ENCODE assay signal across 1 cellular context in genomic region chr2:69741281-69742169, GRCh38.
TF ChIP-seq lines count a peak whose summit lies in the region.

TSS of gene ANXA4 (plus strand) at chr2:69742134. CDS start at chr2:69781566, 39,432 bp downstream.

TF ChIP-seq in HepG2, 621 proteins besides CTCF, POLR2A, EP300 and RAD21 (continued from another document and continues in another):
- TF ChIP-seq CEBPZ (IDR thresholded peaks at IDR 0.05; ENCODE audit: low read length) (no peak), BATF2 (CRISPR knock-in tag; IDR thresholded peaks at IDR 0.05) (no peak), KAT7 (CRISPR knock-in tag; IDR thresholded peaks at IDR 0.05; ENCODE audit: borderline replicate concordance) (peak; percentile 95), FOXA1 (IDR thresholded peaks at IDR 0.05) (no peak), FOXA1 (CRISPR knock-in tag; IDR thresholded peaks at IDR 0.05) (no peak; the same call in none of the 2 replicates), ZFAT (CRISPR knock-in tag; conservative IDR thresholded peaks at IDR 0.05) (no peak), ERF (CRISPR knock-in tag; IDR thresholded peaks at IDR 0.05) (peak; percentile 81; the same call in 1 of the 2 replicates), ZNF850 (CRISPR knock-in tag; conservative IDR thresholded peaks at IDR 0.05) (0 out of 2 replicates have a peak, but pooled peaks have one; percentile 62), ZNF781 (CRISPR knock-in tag; IDR thresholded peaks at IDR 0.05; ENCODE audit: borderline replicate concordance, not compliant biosample characterization) (peak; percentile 78), NCOA2 (CRISPR knock-in tag; IDR thresholded peaks at IDR 0.05) (peak; percentile 35; the same call in 1 of the 2 replicates), TEAD3 (CRISPR knock-in tag; optimal IDR thresholded peaks at IDR 0.05; ENCODE audit: borderline replicate concordance) (peak; percentile 11), ZNF138 (CRISPR knock-in tag; IDR thresholded peaks at IDR 0.05; ENCODE audit: low read depth) (peak; percentile 68; the same call in 1 of the 2 replicates), ZNF784 (CRISPR knock-in tag; IDR thresholded peaks at IDR 0.05; ENCODE audit: borderline replicate concordance) (no peak; the same call in 1 of the 2 replicates), ZNF549 (CRISPR knock-in tag; IDR thresholded peaks at IDR 0.05) (0 out of 2 replicates have a peak, but pooled peaks have one; percentile 12), FOSL2 (CRISPR knock-in tag; IDR thresholded peaks at IDR 0.05) (no peak; the same call in 1 of the 2 replicates), ZNF841 (CRISPR knock-in tag; IDR thresholded peaks at IDR 0.05; ENCODE audit: borderline replicate concordance) (no peak), TERF1 (CRISPR knock-in tag; IDR thresholded peaks at IDR 0.05) (peak; percentile 67; the same call in 1 of the 2 replicates), NCOA5 (CRISPR knock-in tag; IDR thresholded peaks at IDR 0.05) (no peak), FOXO1 (CRISPR knock-in tag; IDR thresholded peaks at IDR 0.05) (no peak; the same call in none of the 2 replicates), ATRX (CRISPR knock-in tag; IDR thresholded peaks at IDR 0.05; ENCODE audit: borderline replicate concordance) (no peak), HDAC6 (IDR thresholded peaks at IDR 0.05; ENCODE audit: low read depth, low read length) (no peak), GMEB1 (CRISPR knock-in tag; IDR thresholded peaks at IDR 0.05; ENCODE audit: borderline replicate concordance) (peak; percentile 56; the same call in 1 of the 2 replicates), RBM22 (optimal IDR thresholded peaks at IDR 0.05; ENCODE audit: low read length) (peak; percentile 72), HNRNPK (IDR thresholded peaks at IDR 0.05; ENCODE audit: low read depth, low read length, poor library complexity, severe bottlenecking) (peak; percentile 63), ZNF615 (CRISPR knock-in tag; IDR thresholded peaks at IDR 0.05; ENCODE audit: borderline replicate concordance) (0 out of 2 replicates have a peak, but pooled peaks have one; percentile 17), IRF2 (CRISPR knock-in tag; IDR thresholded peaks at IDR 0.05) (peak; percentile 29), ATAD3A (CRISPR knock-in tag; IDR thresholded peaks at IDR 0.05) (no peak), SNAPC2 (CRISPR knock-in tag; IDR thresholded peaks at IDR 0.05) (no peak; the same call in 1 of the 2 replicates), U2AF2 (IDR thresholded peaks at IDR 0.05; ENCODE audit: low read depth, low read length) (no peak), SOX13 (IDR thresholded peaks at IDR 0.05) (peak; percentile 58; the same call in 1 of the 2 replicates), SOX13 (CRISPR knock-in tag; conservative IDR thresholded peaks at IDR 0.05 in 1 of 2, IDR thresholded peaks at IDR 0.05 in 1 of 2) (peak in 1 of 2 experiments; percentile 5; a peak in 1 of 4 replicates), NRL (CRISPR knock-in tag; IDR thresholded peaks at IDR 0.05; ENCODE audit: borderline replicate concordance) (peak; percentile 95), KDM6A (CRISPR knock-in tag; IDR thresholded peaks at IDR 0.05; ENCODE audit: low read depth) (no peak), ZNF121 (CRISPR knock-in tag; IDR thresholded peaks at IDR 0.05) (peak; percentile 51; the same call in 1 of the 2 replicates), NR2F6 (IDR thresholded peaks at IDR 0.05) (no peak), NR2F6 (CRISPR knock-in tag; IDR thresholded peaks at IDR 0.05) (peak; percentile 64; the same call in 1 of the 2 replicates), MEF2D (CRISPR knock-in tag; IDR thresholded peaks at IDR 0.05) (0 out of 2 replicates have a peak, but pooled peaks have one; percentile 39), CBX5 (CRISPR knock-in tag; IDR thresholded peaks at IDR 0.05; ENCODE audit: borderline replicate concordance) (no peak; the same call in 1 of the 2 replicates), SRSF1 (optimal IDR thresholded peaks at IDR 0.05; ENCODE audit: low read depth, low read length) (peak; percentile 94), ZNF75D (CRISPR knock-in tag; IDR thresholded peaks at IDR 0.05; ENCODE audit: borderline replicate concordance) (no peak), KDM5B (CRISPR knock-in tag; IDR thresholded peaks at IDR 0.05; ENCODE audit: borderline replicate concordance) (peak; percentile 99), ISL2 (CRISPR knock-in tag; IDR thresholded peaks at IDR 0.05) (peak; percentile 25; the same call in 1 of the 2 replicates), ZNF33B (CRISPR knock-in tag; IDR thresholded peaks at IDR 0.05) (no peak; the same call in 1 of the 2 replicates), ZFP90 (CRISPR knock-in tag; IDR thresholded peaks at IDR 0.05; ENCODE audit: borderline replicate concordance) (peak; percentile 85), CEBPB (IDR thresholded peaks at IDR 0.05; ENCODE audit: borderline replicate concordance, low read depth, low read length) (no peak), NFIC (IDR thresholded peaks at IDR 0.05; ENCODE audit: low read length) (0 out of 2 replicates have a peak, but pooled peaks have one; percentile 40), ZNF570 (CRISPR knock-in tag; IDR thresholded peaks at IDR 0.05; ENCODE audit: borderline replicate concordance) (peak; percentile 73; the same call in 1 of the 2 replicates), ZNF672 (CRISPR knock-in tag; IDR thresholded peaks at IDR 0.05) (no peak), GTF2F1 (IDR thresholded peaks at IDR 0.05; ENCODE audit: low read length) (no peak), ZNF354B (CRISPR knock-in tag; IDR thresholded peaks at IDR 0.05) (0 out of 2 replicates have a peak, but pooled peaks have one; percentile 63), YEATS4 (CRISPR knock-in tag; IDR thresholded peaks at IDR 0.05; ENCODE audit: borderline replicate concordance) (peak; percentile 98), HIVEP1 (CRISPR knock-in tag; IDR thresholded peaks at IDR 0.05) (peak; percentile 93), ZNF713 (CRISPR knock-in tag; IDR thresholded peaks at IDR 0.05) (no peak; the same call in 1 of the 2 replicates)
- TF ChIP-seq, protein P1, sequence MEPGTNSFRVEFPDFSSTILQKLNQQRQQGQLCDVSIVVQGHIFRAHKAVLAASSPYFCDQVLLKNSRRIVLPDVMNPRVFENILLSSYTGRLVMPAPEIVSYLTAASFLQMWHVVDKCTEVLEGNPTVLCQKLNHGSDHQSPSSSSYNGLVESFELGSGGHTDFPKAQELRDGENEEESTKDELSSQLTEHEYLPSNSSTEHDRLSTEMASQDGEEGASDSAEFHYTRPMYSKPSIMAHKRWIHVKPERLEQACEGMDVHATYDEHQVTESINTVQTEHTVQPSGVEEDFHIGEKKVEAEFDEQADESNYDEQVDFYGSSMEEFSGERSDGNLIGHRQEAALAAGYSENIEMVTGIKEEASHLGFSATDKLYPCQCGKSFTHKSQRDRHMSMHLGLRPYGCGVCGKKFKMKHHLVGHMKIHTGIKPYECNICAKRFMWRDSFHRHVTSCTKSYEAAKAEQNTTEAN (CRISPR knock-in tag; conservative IDR thresholded peaks at IDR 0.05), result peak; percentile 85
- TF ChIP-seq, protein P2, sequence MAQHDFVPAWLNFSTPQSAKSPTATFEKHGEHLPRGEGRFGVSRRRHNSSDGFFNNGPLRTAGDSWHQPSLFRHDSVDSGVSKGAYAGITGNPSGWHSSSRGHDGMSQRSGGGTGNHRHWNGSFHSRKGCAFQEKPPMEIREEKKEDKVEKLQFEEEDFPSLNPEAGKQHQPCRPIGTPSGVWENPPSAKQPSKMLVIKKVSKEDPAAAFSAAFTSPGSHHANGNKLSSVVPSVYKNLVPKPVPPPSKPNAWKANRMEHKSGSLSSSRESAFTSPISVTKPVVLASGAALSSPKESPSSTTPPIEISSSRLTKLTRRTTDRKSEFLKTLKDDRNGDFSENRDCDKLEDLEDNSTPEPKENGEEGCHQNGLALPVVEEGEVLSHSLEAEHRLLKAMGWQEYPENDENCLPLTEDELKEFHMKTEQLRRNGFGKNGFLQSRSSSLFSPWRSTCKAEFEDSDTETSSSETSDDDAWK (CRISPR knock-in tag; IDR thresholded peaks at IDR 0.05), result no peak
- TF ChIP-seq, protein P3, sequence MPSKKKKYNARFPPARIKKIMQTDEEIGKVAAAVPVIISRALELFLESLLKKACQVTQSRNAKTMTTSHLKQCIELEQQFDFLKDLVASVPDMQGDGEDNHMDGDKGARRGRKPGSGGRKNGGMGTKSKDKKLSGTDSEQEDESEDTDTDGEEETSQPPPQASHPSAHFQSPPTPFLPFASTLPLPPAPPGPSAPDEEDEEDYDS (CRISPR knock-in tag; IDR thresholded peaks at IDR 0.05), result peak; percentile 90
- TF ChIP-seq, protein P4, sequence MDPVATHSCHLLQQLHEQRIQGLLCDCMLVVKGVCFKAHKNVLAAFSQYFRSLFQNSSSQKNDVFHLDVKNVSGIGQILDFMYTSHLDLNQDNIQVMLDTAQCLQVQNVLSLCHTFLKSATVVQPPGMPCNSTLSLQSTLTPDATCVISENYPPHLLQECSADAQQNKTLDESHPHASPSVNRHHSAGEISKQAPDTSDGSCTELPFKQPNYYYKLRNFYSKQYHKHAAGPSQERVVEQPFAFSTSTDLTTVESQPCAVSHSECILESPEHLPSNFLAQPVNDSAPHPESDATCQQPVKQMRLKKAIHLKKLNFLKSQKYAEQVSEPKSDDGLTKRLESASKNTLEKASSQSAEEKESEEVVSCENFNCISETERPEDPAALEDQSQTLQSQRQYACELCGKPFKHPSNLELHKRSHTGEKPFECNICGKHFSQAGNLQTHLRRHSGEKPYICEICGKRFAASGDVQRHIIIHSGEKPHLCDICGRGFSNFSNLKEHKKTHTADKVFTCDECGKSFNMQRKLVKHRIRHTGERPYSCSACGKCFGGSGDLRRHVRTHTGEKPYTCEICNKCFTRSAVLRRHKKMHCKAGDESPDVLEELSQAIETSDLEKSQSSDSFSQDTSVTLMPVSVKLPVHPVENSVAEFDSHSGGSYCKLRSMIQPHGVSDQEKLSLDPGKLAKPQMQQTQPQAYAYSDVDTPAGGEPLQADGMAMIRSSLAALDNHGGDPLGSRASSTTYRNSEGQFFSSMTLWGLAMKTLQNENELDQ (CRISPR knock-in tag; IDR thresholded peaks at IDR 0.05; ENCODE audit: borderline replicate concordance), result no peak
- TF ChIP-seq, protein P5, sequence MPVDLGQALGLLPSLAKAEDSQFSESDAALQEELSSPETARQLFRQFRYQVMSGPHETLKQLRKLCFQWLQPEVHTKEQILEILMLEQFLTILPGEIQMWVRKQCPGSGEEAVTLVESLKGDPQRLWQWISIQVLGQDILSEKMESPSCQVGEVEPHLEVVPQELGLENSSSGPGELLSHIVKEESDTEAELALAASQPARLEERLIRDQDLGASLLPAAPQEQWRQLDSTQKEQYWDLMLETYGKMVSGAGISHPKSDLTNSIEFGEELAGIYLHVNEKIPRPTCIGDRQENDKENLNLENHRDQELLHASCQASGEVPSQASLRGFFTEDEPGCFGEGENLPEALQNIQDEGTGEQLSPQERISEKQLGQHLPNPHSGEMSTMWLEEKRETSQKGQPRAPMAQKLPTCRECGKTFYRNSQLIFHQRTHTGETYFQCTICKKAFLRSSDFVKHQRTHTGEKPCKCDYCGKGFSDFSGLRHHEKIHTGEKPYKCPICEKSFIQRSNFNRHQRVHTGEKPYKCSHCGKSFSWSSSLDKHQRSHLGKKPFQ (CRISPR knock-in tag; IDR thresholded peaks at IDR 0.05; ENCODE audit: insufficient replicate concordance), result no peak
